34 cellular contexts compared by ENCODE assay signal in genomic region chr2:57868619-57869139, GRCh38.
"Had no signal": no experiment of that assay in that cellular context is flagged by ENCODE, and none has a peak within 500 bp of the region (broad histone marks: within the 10 kb centered on the region; RNA-seq: fewer than 3 reads in every experiment).

No MANE protein-coding gene starts in this region.

- DNase-seq: activated B cell treated with CpG ODN at 0.5 μM for 24 hours; activated CD4-positive, alpha-beta memory T cell treated with anti-CD3 and anti-CD28 coated beads for 36 hours; activated CD4-positive, alpha-beta T cell treated with anti-CD3 and anti-CD28 coated beads for 4 hours; activated CD4-positive, alpha-beta T cell treated with anti-CD3 and anti-CD28 coated beads, Interleukin-2, amount 10 ng/mL, durations not matched to agents 24 days and 14 days; activated CD4-positive, alpha-beta T cell treated with anti-CD3 and anti-CD28 coated beads, Interleukin-2, amount 50 U/mL, for 1 hour; activated CD4-positive, alpha-beta T cell treated with anti-CD3 and anti-CD28 coated beads, Interleukin-2, amount 50 U/mL, for 4 hours; activated CD4-positive, CD25-positive, alpha-beta regulatory T cell treated with anti-CD3 and anti-CD28 coated beads, Interleukin-2, amount 50 U/mL, for 72 hours; activated CD8-positive, alpha-beta memory T cell treated with anti-CD3 and anti-CD28 coated beads, Interleukin-2, amount 50 U/mL, for 4 hours; activated CD8-positive, alpha-beta T cell treated with anti-CD3 and anti-CD28 coated beads for 36 hours; activated effector memory CD4-positive, alpha-beta T cell treated with anti-CD3 and anti-CD28 coated beads, Interleukin-2, amount 50 U/mL, for 16 hours; activated gamma-delta T cell treated with Interleukin-2 at 50 U/mL for 16 hours; activated naive CD4-positive, alpha-beta T cell; activated naive CD4-positive, alpha-beta T cell treated with anti-CD3 and anti-CD28 coated beads, Interleukin-2, amount 10 ng/mL, durations not matched to agents 7 days and 5 days; activated naive CD8-positive, alpha-beta T cell treated with anti-CD3 and anti-CD28 coated beads, Interleukin-2, amount 10 ng/mL, durations not matched to agents 7 days and 5 days; activated naive CD8-positive, alpha-beta T cell treated with anti-CD3 and anti-CD28 coated beads, Interleukin-2, amount 50 U/mL, for 24 hours; activated T-cell treated with anti-CD3 and anti-CD28 coated beads for 4 hours; activated T-cell treated with anti-CD3 and anti-CD28 coated beads, Interleukin-2, amount 50 U/mL, for 1 hour; activated T-cell treated with anti-CD3 and anti-CD28 coated beads, Interleukin-2, amount 50 U/mL, for 4 hours; activated T-cell treated with anti-CD3 and anti-CD28 coated beads, Interleukin-2, amount 50 U/mL, for 72 hours; amygdala; anterior cingulate cortex; central memory CD4-positive, alpha-beta T cell; T-helper 2 cell; T-helper 9 cell had no signal

- H3K4me3 ChIP-seq: ascending aorta had no signal

- H3K9me3 Mint-ChIP-seq: activated CD4-positive, alpha-beta memory T cell treated with anti-CD3 and anti-CD28 coated beads for 36 hours; activated CD4-positive, alpha-beta T cell treated with anti-CD3 and anti-CD28 coated beads, Interleukin-2, amount 10 ng/mL, durations not matched to agents 24 days and 14 days; activated CD8-positive, alpha-beta T cell treated with anti-CD3 and anti-CD28 coated beads for 36 hours; activated naive CD4-positive, alpha-beta T cell treated with anti-CD3 and anti-CD28 coated beads, Interleukin-2, amount 10 ng/mL, durations not matched to agents 7 days and 5 days; activated naive CD4-positive, alpha-beta T cell treated with anti-CD3 and anti-CD28 coated beads, Interleukin-2, amount 50 U/mL, for 24 hours; activated naive CD8-positive, alpha-beta T cell treated with anti-CD3 and anti-CD28 coated beads, Interleukin-2, amount 10 ng/mL, durations not matched to agents 7 days and 5 days; activated naive CD8-positive, alpha-beta T cell treated with anti-CD3 and anti-CD28 coated beads, Interleukin-2, amount 50 U/mL, for 24 hours; activated T-cell treated with anti-CD3 and anti-CD28 coated beads, Interleukin-2, amount 50 U/mL, for 4 hours; activated T-cell treated with anti-CD3 and anti-CD28 coated beads, Interleukin-2, amount 50 U/mL, for 72 hours; activated T-helper 1 cell treated with anti-CD3 and anti-CD28 coated beads, Interleukin-12 subunit alpha, Interleukin-12 subunit beta, Interleukin-2, Interleukin-4 antibody, amounts not matched to agents 30 ng/mL and 10 ng/mL and 1 ng/mL, durations not matched to agents 14 hours and 24 hours and 36 hours; activated T-helper 17 cell treated with anti-CD3 and anti-CD28 coated beads, Interleukin-2, amount 50 U/mL, for 72 hours; T-helper 1 cell treated with Interleukin-12 subunit alpha and Interleukin-12 subunit beta and Interleukin-4 antibody, amounts not matched to agents 30 μg/mL and 1 μg/mL, for 36 hours; T-helper 2 cell treated with Interferon-gamma antibody and Interleukin-4, amounts not matched to agents 5 μg/mL and 100 μg/mL, for 36 hours had no signal

- H3K4me1 Mint-ChIP-seq: activated B cell treated with CpG ODN at 0.5 μM for 24 hours; activated CD4-positive, alpha-beta T cell treated with anti-CD3 and anti-CD28 coated beads, Interleukin-2, amount 10 ng/mL, durations not matched to agents 24 days and 14 days; activated naive CD4-positive, alpha-beta T cell treated with anti-CD3 and anti-CD28 coated beads, Interleukin-2, amount 10 ng/mL, durations not matched to agents 7 days and 5 days; activated naive CD4-positive, alpha-beta T cell treated with anti-CD3 and anti-CD28 coated beads, Interleukin-2, amount 50 U/mL, for 24 hours; activated naive CD8-positive, alpha-beta T cell treated with anti-CD3 and anti-CD28 coated beads, Interleukin-2, amount 10 ng/mL, durations not matched to agents 7 days and 5 days; activated naive CD8-positive, alpha-beta T cell treated with anti-CD3 and anti-CD28 coated beads, Interleukin-2, amount 50 U/mL, for 24 hours; activated T-helper 17 cell treated with anti-CD3 and anti-CD28 coated beads, Interleukin-2, amount 50 U/mL, for 72 hours had no signal

- H3K36me3 Mint-ChIP-seq: activated CD4-positive, alpha-beta memory T cell treated with anti-CD3 and anti-CD28 coated beads for 36 hours; activated naive CD4-positive, alpha-beta T cell treated with anti-CD3 and anti-CD28 coated beads, Interleukin-2, amount 10 ng/mL, durations not matched to agents 7 days and 5 days; activated naive CD4-positive, alpha-beta T cell treated with anti-CD3 and anti-CD28 coated beads, Interleukin-2, amount 50 U/mL, for 24 hours; activated naive CD8-positive, alpha-beta T cell treated with anti-CD3 and anti-CD28 coated beads, Interleukin-2, amount 10 ng/mL, durations not matched to agents 7 days and 5 days; brain had no signal

- H3K4me3 Mint-ChIP-seq: activated B cell treated with CpG ODN at 0.5 μM for 24 hours; activated CD4-positive, alpha-beta memory T cell treated with anti-CD3 and anti-CD28 coated beads for 36 hours; activated CD4-positive, alpha-beta T cell treated with anti-CD3 and anti-CD28 coated beads, Interleukin-2, amount 10 ng/mL, durations not matched to agents 24 days and 14 days; activated CD8-positive, alpha-beta T cell treated with anti-CD3 and anti-CD28 coated beads for 36 hours; activated naive CD4-positive, alpha-beta T cell treated with anti-CD3 and anti-CD28 coated beads, Interleukin-2, amount 10 ng/mL, durations not matched to agents 7 days and 5 days; activated naive CD4-positive, alpha-beta T cell treated with anti-CD3 and anti-CD28 coated beads, Interleukin-2, amount 50 U/mL, for 24 hours; activated naive CD8-positive, alpha-beta T cell; activated naive CD8-positive, alpha-beta T cell treated with anti-CD3 and anti-CD28 coated beads, Interleukin-2, amount 10 ng/mL, durations not matched to agents 7 days and 5 days; activated naive CD8-positive, alpha-beta T cell treated with anti-CD3 and anti-CD28 coated beads, Interleukin-2, amount 50 U/mL, for 24 hours; activated T-cell treated with anti-CD3 and anti-CD28 coated beads, Interleukin-2, amount 50 U/mL, for 4 hours; activated T-cell treated with anti-CD3 and anti-CD28 coated beads, Interleukin-2, amount 50 U/mL, for 72 hours; activated T-helper 1 cell treated with anti-CD3 and anti-CD28 coated beads, Interleukin-12 subunit alpha, Interleukin-12 subunit beta, Interleukin-2, Interleukin-4 antibody, amounts not matched to agents 30 ng/mL and 10 ng/mL and 1 ng/mL, durations not matched to agents 14 hours and 24 hours and 36 hours; activated T-helper 17 cell treated with anti-CD3 and anti-CD28 coated beads, Interleukin-2, amount 50 U/mL, for 72 hours; T-helper 1 cell treated with Interleukin-12 subunit alpha and Interleukin-12 subunit beta and Interleukin-4 antibody, amounts not matched to agents 30 μg/mL and 1 μg/mL, for 36 hours; T-helper 2 cell treated with Interferon-gamma antibody and Interleukin-4, amounts not matched to agents 5 μg/mL and 100 μg/mL, for 36 hours had no signal

- H3K27me3 ChIP-seq: ascending aorta had no signal

- H3K4me1 ChIP-seq: ascending aorta had no signal

- H3K27ac ChIP-seq: ascending aorta, VCaP had no signal

- H3K27me3 Mint-ChIP-seq: activated B cell treated with CpG ODN at 0.5 μM for 24 hours; activated CD4-positive, alpha-beta memory T cell treated with anti-CD3 and anti-CD28 coated beads for 36 hours; activated CD4-positive, alpha-beta T cell treated with anti-CD3 and anti-CD28 coated beads, Interleukin-2, amount 10 ng/mL, durations not matched to agents 24 days and 14 days; activated naive CD4-positive, alpha-beta T cell treated with anti-CD3 and anti-CD28 coated beads, Interleukin-2, amount 10 ng/mL, durations not matched to agents 7 days and 5 days; activated naive CD4-positive, alpha-beta T cell treated with anti-CD3 and anti-CD28 coated beads, Interleukin-2, amount 50 U/mL, for 24 hours; activated T-helper 17 cell treated with anti-CD3 and anti-CD28 coated beads, Interleukin-2, amount 50 U/mL, for 72 hours; brain had no signal

- H3K36me3 ChIP-seq: ascending aorta had no signal

- ATAC-seq: activated CD8-positive, alpha-beta T cell treated with anti-CD3 and anti-CD28 coated beads for 36 hours; activated naive CD8-positive, alpha-beta T cell treated with anti-CD3 and anti-CD28 coated beads, Interleukin-2, amount 50 U/mL, for 24 hours; activated T-cell treated with anti-CD3 and anti-CD28 coated beads, Interleukin-2, amount 50 U/mL, for 4 hours; activated T-cell treated with anti-CD3 and anti-CD28 coated beads, Interleukin-2, amount 50 U/mL, for 72 hours; activated T-helper 17 cell treated with anti-CD3 and anti-CD28 coated beads, Interleukin-2, amount 50 U/mL, for 72 hours had no signal

- FAIRE-seq: TTC549 had no signal

- H3K27ac Mint-ChIP-seq: activated B cell treated with CpG ODN at 0.5 μM for 24 hours; activated CD4-positive, alpha-beta memory T cell treated with anti-CD3 and anti-CD28 coated beads for 36 hours; activated CD4-positive, alpha-beta T cell treated with anti-CD3 and anti-CD28 coated beads, Interleukin-2, amount 10 ng/mL, durations not matched to agents 24 days and 14 days; activated CD8-positive, alpha-beta T cell treated with anti-CD3 and anti-CD28 coated beads for 36 hours; activated naive CD4-positive, alpha-beta T cell treated with anti-CD3 and anti-CD28 coated beads, Interleukin-2, amount 10 ng/mL, durations not matched to agents 7 days and 5 days; activated naive CD4-positive, alpha-beta T cell treated with anti-CD3 and anti-CD28 coated beads, Interleukin-2, amount 50 U/mL, for 24 hours; activated naive CD8-positive, alpha-beta T cell; activated naive CD8-positive, alpha-beta T cell treated with anti-CD3 and anti-CD28 coated beads, Interleukin-2, amount 10 ng/mL, durations not matched to agents 7 days and 5 days; activated naive CD8-positive, alpha-beta T cell treated with anti-CD3 and anti-CD28 coated beads, Interleukin-2, amount 50 U/mL, for 24 hours; activated T-cell treated with anti-CD3 and anti-CD28 coated beads, Interleukin-2, amount 50 U/mL, for 72 hours; activated T-helper 1 cell treated with anti-CD3 and anti-CD28 coated beads, Interleukin-12 subunit alpha, Interleukin-12 subunit beta, Interleukin-2, Interleukin-4 antibody, amounts not matched to agents 30 ng/mL and 10 ng/mL and 1 ng/mL, durations not matched to agents 14 hours and 24 hours and 36 hours; activated T-helper 17 cell treated with anti-CD3 and anti-CD28 coated beads, Interleukin-2, amount 50 U/mL, for 72 hours; T-helper 1 cell treated with Interleukin-12 subunit alpha and Interleukin-12 subunit beta and Interleukin-4 antibody, amounts not matched to agents 30 μg/mL and 1 μg/mL, for 36 hours; T-helper 2 cell treated with Interferon-gamma antibody and Interleukin-4, amounts not matched to agents 5 μg/mL and 100 μg/mL, for 36 hours had no signal

- H3K9me3 ChIP-seq: ascending aorta had no signal
